Comparison of ENCODE assay signal across 15 cellular contexts in the genomic region with DNA sequence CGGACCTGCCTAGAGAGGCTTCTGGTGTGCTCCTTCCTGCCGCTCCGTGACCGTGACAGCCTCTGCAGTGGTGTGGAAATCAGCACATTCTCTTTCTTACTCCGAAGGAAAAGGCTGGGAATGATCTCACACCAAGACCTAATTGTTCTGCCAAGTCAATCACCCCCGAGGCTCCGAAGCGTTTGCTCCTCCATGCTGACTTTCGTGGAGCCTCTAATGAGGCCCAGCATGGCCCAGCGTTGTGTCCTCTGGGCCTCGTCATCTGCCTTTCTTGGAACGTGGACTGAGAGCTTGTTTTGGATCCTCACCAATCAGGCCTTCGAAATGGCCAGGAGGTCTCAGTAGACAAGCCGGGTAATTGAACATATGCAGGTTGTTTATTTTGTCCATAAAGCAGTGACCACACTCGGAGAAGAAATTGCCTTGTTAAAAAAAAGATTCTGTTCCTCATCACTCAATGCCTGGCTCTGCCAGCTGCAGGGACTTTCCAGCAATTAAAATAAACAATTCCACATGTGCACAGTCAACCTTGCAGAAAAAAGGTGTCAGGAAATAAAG.
DNase-seq lines count a peak whose midpoint lies in the region; ATAC-seq and TF ChIP-seq lines count a peak whose summit lies in the region.
"Had no signal": no experiment of that assay in that cellular context is flagged by ENCODE, and none has a peak within 500 bp of the region (broad histone marks: within the 10 kb centered on the region; RNA-seq: fewer than 3 reads in every experiment).

No MANE protein-coding gene starts in this region.

- H3F3A ChIP-seq in neural cell (ENCODE audit: insufficient read depth, low read length, poor library complexity, severe bottlenecking) = no peaks in the 10 kb centered on the region

- H2AFZ ChIP-seq in neural cell (ENCODE audit: low read depth, low read length) = no peak overlapping the region

- H3K4me3 Mint-ChIP-seq in glutamatergic neuron (ENCODE audit: unreplicated experiment) = no peak overlapping the region
- H3K4me3 Mint-ChIP-seq: WTC11 had no signal

- H3K9me3 ChIP-seq in neural cell (ENCODE audit: low read length) (no peaks in the 10 kb centered on the region), HAP-1 (no peaks in the 10 kb centered on the region)

- H3K27ac ChIP-seq in neural cell (ENCODE audit: low read length) = no peak overlapping the region
- H3K27ac ChIP-seq: epithelial cell of prostate had no signal

- H3K4me1 ChIP-seq in HAP-1 = no peaks in the 10 kb centered on the region

- in situ Hi-C loops in HAP-1 (cut with MboI; ENCODE audit: low sequenced_read_pairs) = no loop called here

- intact Hi-C loops in Right ventricle myocardium inferior (cut with DNase I) (no loop called here), cardiac septum (cut with DNase I) (no loop called here)

- H4K20me1 ChIP-seq in neural cell (ENCODE audit: insufficient read depth) = no peaks in the 10 kb centered on the region

- no peak for TF ChIP-seq RAD21 in neural cell (conservative IDR thresholded peaks at IDR 0.05)

- TF ChIP-seq CTCF in neural cell (IDR thresholded peaks at IDR 0.05; ENCODE audit: poor library complexity, severe bottlenecking) = no peak
- TF ChIP-seq CTCF in glutamatergic neuron (IDR thresholded peaks at IDR 0.05; ENCODE audit: partially characterized antibody, unreplicated experiment) = no peak

- H3K79me2 ChIP-seq in neural cell (replicated peaks; ENCODE audit: insufficient read depth, low read length) = no peaks in the 10 kb centered on the region

- H3K27ac Mint-ChIP-seq in glutamatergic neuron (ENCODE audit: unreplicated experiment) = no peak overlapping the region
- H3K27ac Mint-ChIP-seq: WTC11 had no signal

- ATAC-seq in Right ventricle myocardium inferior = peak; percentile 95
- ATAC-seq: WTC11 had no signal

- TF ChIP-seq EP300 in neural cell (conservative IDR thresholded peaks at IDR 0.05; ENCODE audit: poor library complexity, severe bottlenecking) = no peak

- no peaks in the 10 kb centered on the region for H3K9me3 Mint-ChIP-seq in glutamatergic neuron (ENCODE audit: unreplicated experiment)
- H3K9me3 Mint-ChIP-seq: WTC11 had no signal

- H3K9ac ChIP-seq in neural cell (ENCODE audit: low read length) = no peak overlapping the region

- H3K27me3 ChIP-seq in neural cell (ENCODE audit: insufficient read depth, low read depth, low read length) = no peaks in the 10 kb centered on the region
- no peaks in the 10 kb centered on the region for H3K27me3 ChIP-seq in HAP-1 (ENCODE audit: low read depth)

- H3K4me3 ChIP-seq in neural cell (ENCODE audit: low read length) = no peak overlapping the region
- no peak overlapping the region for H3K4me3 ChIP-seq in HAP-1

- no peaks in the 10 kb centered on the region for H3K9me2 ChIP-seq in neural cell (ENCODE audit: insufficient read depth, low read length)

- no peaks in the 10 kb centered on the region for H3K36me3 Mint-ChIP-seq in glutamatergic neuron (ENCODE audit: unreplicated experiment)
- H3K36me3 Mint-ChIP-seq: WTC11 had no signal

- H3K4me2 ChIP-seq in neural cell (ENCODE audit: low read length) = no peak overlapping the region

- H3K4me1 Mint-ChIP-seq in glutamatergic neuron (ENCODE audit: low read depth, unreplicated experiment) = peaks cover 3% of the 10 kb centered on the region
- H3K4me1 Mint-ChIP-seq: WTC11 had no signal

- DNase-seq in Right ventricle myocardium inferior (ENCODE audit: missing footprints) (peak; percentile 78), cardiac septum (ENCODE audit: low spot score) (no peak), fibroblast of gingiva (ENCODE audit: low read depth) (peak; percentile 93), HAP-1 (ENCODE audit: low spot score in 2 of 2) (no peak), middle frontal gyrus (ENCODE audit: extremely low spot score, low spot score) (no peak), glutamatergic neuron (no peak), MV-4-11 (lab: John Stamatoyannopoulos, UW) (no peak)
- DNase-seq: activated effector memory CD4-positive, alpha-beta T cell treated with anti-CD3 and anti-CD28 coated beads, Interleukin-2, amount 50 U/mL, for 16 hours; AML-193; mammary epithelial cell; stimulated activated CD4-positive, alpha-beta T cell treated with anti-CD3 and anti-CD28 coated beads, Interleukin-2, amount 100 ng/mL, for 24 hours; trophoblast cell had no signal

- H3K36me3 ChIP-seq in neural cell (ENCODE audit: insufficient read depth, low read length) = no peaks in the 10 kb centered on the region
- H3K36me3 ChIP-seq in HAP-1 (replicated peaks) = no peaks in the 10 kb centered on the region

- H3K27me3 Mint-ChIP-seq in glutamatergic neuron (ENCODE audit: unreplicated experiment) = no peaks in the 10 kb centered on the region

TF ChIP-seq in neural cell, 6 proteins besides CTCF, POLR2A, EP300 and RAD21:
- no peak for TF ChIP-seq TAF1 (IDR thresholded peaks at IDR 0.05; ENCODE audit: low read depth)
- no peak for TF ChIP-seq SMC3 (conservative IDR thresholded peaks at IDR 0.05; ENCODE audit: poor library complexity)
- TF ChIP-seq, protein P1, sequence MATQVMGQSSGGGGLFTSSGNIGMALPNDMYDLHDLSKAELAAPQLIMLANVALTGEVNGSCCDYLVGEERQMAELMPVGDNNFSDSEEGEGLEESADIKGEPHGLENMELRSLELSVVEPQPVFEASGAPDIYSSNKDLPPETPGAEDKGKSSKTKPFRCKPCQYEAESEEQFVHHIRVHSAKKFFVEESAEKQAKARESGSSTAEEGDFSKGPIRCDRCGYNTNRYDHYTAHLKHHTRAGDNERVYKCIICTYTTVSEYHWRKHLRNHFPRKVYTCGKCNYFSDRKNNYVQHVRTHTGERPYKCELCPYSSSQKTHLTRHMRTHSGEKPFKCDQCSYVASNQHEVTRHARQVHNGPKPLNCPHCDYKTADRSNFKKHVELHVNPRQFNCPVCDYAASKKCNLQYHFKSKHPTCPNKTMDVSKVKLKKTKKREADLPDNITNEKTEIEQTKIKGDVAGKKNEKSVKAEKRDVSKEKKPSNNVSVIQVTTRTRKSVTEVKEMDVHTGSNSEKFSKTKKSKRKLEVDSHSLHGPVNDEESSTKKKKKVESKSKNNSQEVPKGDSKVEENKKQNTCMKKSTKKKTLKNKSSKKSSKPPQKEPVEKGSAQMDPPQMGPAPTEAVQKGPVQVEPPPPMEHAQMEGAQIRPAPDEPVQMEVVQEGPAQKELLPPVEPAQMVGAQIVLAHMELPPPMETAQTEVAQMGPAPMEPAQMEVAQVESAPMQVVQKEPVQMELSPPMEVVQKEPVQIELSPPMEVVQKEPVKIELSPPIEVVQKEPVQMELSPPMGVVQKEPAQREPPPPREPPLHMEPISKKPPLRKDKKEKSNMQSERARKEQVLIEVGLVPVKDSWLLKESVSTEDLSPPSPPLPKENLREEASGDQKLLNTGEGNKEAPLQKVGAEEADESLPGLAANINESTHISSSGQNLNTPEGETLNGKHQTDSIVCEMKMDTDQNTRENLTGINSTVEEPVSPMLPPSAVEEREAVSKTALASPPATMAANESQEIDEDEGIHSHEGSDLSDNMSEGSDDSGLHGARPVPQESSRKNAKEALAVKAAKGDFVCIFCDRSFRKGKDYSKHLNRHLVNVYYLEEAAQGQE (IDR thresholded peaks at IDR 0.05; ENCODE audit: borderline replicate concordance) = peak; percentile 33

Comparison
In these comparisons a context has a peak if more than half of its experiments do, and no peak if none do; other contexts are left out.
1. DNase-seq: peak in Right ventricle myocardium inferior (single experiment) and fibroblast of gingiva (single experiment); none in cardiac septum (single experiment), HAP-1 (0 of 2), middle frontal gyrus (single experiment), glutamatergic neuron (single experiment) and MV-4-11 (single experiment).